Comparison of ENCODE assay signal across 7 cellular contexts in genomic region chr10:46616227-46616626, GRCh38. TPM values are rescaled to one million over a fixed set of nuclear protein-coding genes. Genes with fewer than 3 reads are reported as not detected.
"Had no signal": no experiment of that assay in that cellular context is flagged by ENCODE, and none has a peak within 500 bp of the region (broad histone marks: within the 10 kb centered on the region; RNA-seq: fewer than 3 reads in every experiment).

No MANE protein-coding gene starts in this region.

RNA-seq across cellular contexts. Expression of gene SYT15, which starts 37.3 kb away (rescaled TPM):
- total RNA-seq: PC-3, SJCRH30, SK-MEL-5 had no signal

RNA-seq across cellular contexts. Expression of gene GPRIN2, which starts 59.8 kb away (rescaled TPM):
- total RNA-seq: NCI-H460, OCI-LY7, Right ventricle myocardium inferior, RPMI7951, SJCRH30, SK-MEL-5 had no signal
